In genomic region chr1:220808501-220809186, GRCh38 we compare ENCODE assay signal across 20 cellular contexts. TPM values are rescaled to one million over a fixed set of nuclear protein-coding genes. Genes with fewer than 3 reads are reported as not detected.
DNase-seq lines count a peak whose midpoint lies in the region; ATAC-seq and TF ChIP-seq lines count a peak whose summit lies in the region.
"Had no signal": no experiment of that assay in that cellular context is flagged by ENCODE, and none has a peak within 500 bp of the region (broad histone marks: within the 10 kb centered on the region; RNA-seq: fewer than 3 reads in every experiment).

No MANE protein-coding gene starts in this region.

- H3K27ac ChIP-seq in aorta (ENCODE audit: low read depth in 1 of 2, low read length in 2 of 2): no peak overlapping the region
- H3K27ac ChIP-seq: A549, thoracic aorta had no signal

- peaks cover 10% of the 10 kb centered on the region for H3K27me3 Mint-ChIP-seq in activated CD8-positive, alpha-beta memory T cell treated with anti-CD3 and anti-CD28 coated beads, Interleukin-2, amount 10 ng/mL, durations not matched to agents 7 days and 5 days
- H3K27me3 Mint-ChIP-seq in activated T-cell treated with anti-CD3 and anti-CD28 coated beads, Interleukin-2, amount 50 U/mL, for 72 hours (ENCODE audit: low read depth): peaks cover 26% of the 10 kb centered on the region

- H3K36me3 ChIP-seq in aorta (ENCODE audit: control insufficient read depth in 1 of 2, insufficient read depth in 2 of 2, low read length in 1 of 2): no peaks in the 10 kb centered on the region
- H3K36me3 ChIP-seq: thoracic aorta had no signal

- H3K4me3 ChIP-seq in astrocyte of the spinal cord (ENCODE audit: low read depth, low read length): no peak overlapping the region
- H3K4me3 ChIP-seq in aorta (ENCODE audit: low read length in 2 of 2): no peak overlapping the region
- H3K4me3 ChIP-seq: A549, K562, thoracic aorta had no signal

- no peaks in the 10 kb centered on the region for H3K36me3 Mint-ChIP-seq in activated CD8-positive, alpha-beta memory T cell treated with anti-CD3 and anti-CD28 coated beads, Interleukin-2, amount 10 ng/mL, durations not matched to agents 7 days and 5 days
- no peaks in the 10 kb centered on the region for H3K36me3 Mint-ChIP-seq in activated T-cell treated with anti-CD3 and anti-CD28 coated beads, Interleukin-2, amount 50 U/mL, for 72 hours (ENCODE audit: insufficient read depth in 2 of 2)
- H3K36me3 Mint-ChIP-seq: CD4-positive, alpha-beta memory T cell had no signal

- in situ Hi-C loops in astrocyte of the spinal cord (cut with HindIII; ENCODE audit: low sequenced_read_pairs): no loop called here

- peak; percentile 9 for DNase-seq in activated CD8-positive, alpha-beta memory T cell treated with anti-CD3 and anti-CD28 coated beads, Interleukin-2, amount 10 ng/mL, durations not matched to agents 7 days and 5 days
- no peak for DNase-seq in activated CD8-positive, alpha-beta memory T cell treated with anti-CD3 and anti-CD28 coated beads for 24 hours
- DNase-seq in astrocyte of the spinal cord (ENCODE audit: low read depth, low spot score): peak; percentile 36
- DNase-seq in medulla oblongata (ENCODE audit: extremely low spot score): peak; percentile 17
- DNase-seq in smooth muscle cell of the brain vasculature (ENCODE audit: low read depth, low spot score): peak; percentile 45
- no peak for DNase-seq in activated T-cell treated with anti-CD3 and anti-CD28 coated beads, Interleukin-2, amount 50 U/mL, for 72 hours
- no peak for DNase-seq in aorta
- DNase-seq: activated naive CD4-positive, alpha-beta T cell; CD4-positive, alpha-beta memory T cell; effector memory CD4-positive, alpha-beta T cell; midbrain; NCI-H1092 treated with DMSO at 0.1 percent for 48 hours; NCI-H345; posterior cingulate gyrus had no signal

- no peak overlapping the region for H3K27ac Mint-ChIP-seq in activated CD8-positive, alpha-beta memory T cell treated with anti-CD3 and anti-CD28 coated beads, Interleukin-2, amount 10 ng/mL, durations not matched to agents 7 days and 5 days
- no peak overlapping the region for H3K27ac Mint-ChIP-seq in activated T-cell treated with anti-CD3 and anti-CD28 coated beads, Interleukin-2, amount 50 U/mL, for 72 hours
- H3K27ac Mint-ChIP-seq: CD4-positive, alpha-beta memory T cell; WTC11 had no signal

- no peak overlapping the region for H3K4me3 Mint-ChIP-seq in activated CD8-positive, alpha-beta memory T cell treated with anti-CD3 and anti-CD28 coated beads, Interleukin-2, amount 10 ng/mL, durations not matched to agents 7 days and 5 days
- H3K4me3 Mint-ChIP-seq in activated T-cell treated with anti-CD3 and anti-CD28 coated beads, Interleukin-2, amount 50 U/mL, for 72 hours: no peak overlapping the region
- H3K4me3 Mint-ChIP-seq: CD4-positive, alpha-beta memory T cell; WTC11 had no signal

- no peak for ATAC-seq in activated CD8-positive, alpha-beta memory T cell treated with anti-CD3 and anti-CD28 coated beads, Interleukin-2, amount 10 ng/mL, durations not matched to agents 7 days and 5 days
- ATAC-seq in HG02798 (IDR thresholded peaks at IDR 0.05; ENCODE audit: poor library complexity, unreplicated experiment) (no peak), aorta (ENCODE audit: low FRiP score) (no peak)
- ATAC-seq in activated T-cell treated with anti-CD3 and anti-CD28 coated beads, Interleukin-2, amount 50 U/mL, for 72 hours (replicated peaks in 1 of 2): no peak
- ATAC-seq: A549, K562, WTC11 had no signal

- H3K9me3 ChIP-seq in aorta (ENCODE audit: control insufficient read depth, low read length): no peaks in the 10 kb centered on the region
- H3K9me3 ChIP-seq: A549, thoracic aorta had no signal

- TF ChIP-seq CTCF in astrocyte of the spinal cord (IDR thresholded peaks at IDR 0.05; ENCODE audit: low read depth, low read length): no peak

- no peaks in the 10 kb centered on the region for H3K27me3 ChIP-seq in aorta (ENCODE audit: control insufficient read depth in 1 of 2, insufficient read depth in 2 of 2, low read length in 1 of 2)

- intact Hi-C loops in aorta (cut with DNase I): loop anchor here (5.0 kb wide), 2 partner anchors 69 to 629 kb away; partner anchors contain the start of gene HLX (in 1 of the 2)

- CTCF ChIA-PET in activated CD8-positive, alpha-beta memory T cell treated with anti-CD3 and anti-CD28 coated beads, Interleukin-2, amount 10 ng/mL, durations not matched to agents 7 days and 5 days (lab: Charles Lee): interaction anchor here (2.2 kb wide), 1 partner anchor 395 kb away, joined by 12 read pairs; no protein-coding TSS in a partner anchor

- H3K9me3 Mint-ChIP-seq in activated CD8-positive, alpha-beta memory T cell treated with anti-CD3 and anti-CD28 coated beads, Interleukin-2, amount 10 ng/mL, durations not matched to agents 7 days and 5 days (ENCODE audit: low read depth): no peaks in the 10 kb centered on the region
- H3K9me3 Mint-ChIP-seq in activated T-cell treated with anti-CD3 and anti-CD28 coated beads, Interleukin-2, amount 50 U/mL, for 72 hours: no peaks in the 10 kb centered on the region
- H3K9me3 Mint-ChIP-seq: CD4-positive, alpha-beta memory T cell; WTC11 had no signal

- no peaks in the 10 kb centered on the region for H3K4me1 ChIP-seq in aorta (ENCODE audit: control insufficient read depth in 1 of 2, insufficient read depth in 2 of 2, low read length in 2 of 2)
- H3K4me1 ChIP-seq: A549 had no signal

- WGBS in aorta, 2 donors: 84 to 85% methylated on average over 9 of the region's 9 CpGs

- H3K4me1 Mint-ChIP-seq in activated CD8-positive, alpha-beta memory T cell treated with anti-CD3 and anti-CD28 coated beads, Interleukin-2, amount 10 ng/mL, durations not matched to agents 7 days and 5 days: peaks cover 6% of the 10 kb centered on the region
- peaks cover 6% of the 10 kb centered on the region for H3K4me1 Mint-ChIP-seq in activated T-cell treated with anti-CD3 and anti-CD28 coated beads, Interleukin-2, amount 50 U/mL, for 72 hours (ENCODE audit: low read depth)

RNA-seq across cellular contexts. Expression of gene MTARC1, which starts 21.9 kb away (rescaled TPM):
- not detected for total RNA-seq in activated CD8-positive, alpha-beta memory T cell treated with anti-CD3 and anti-CD28 coated beads, Interleukin-2, amount 10 ng/mL, durations not matched to agents 7 days and 5 days
- not detected for total RNA-seq in activated T-cell treated with anti-CD3 and anti-CD28 coated beads, Interleukin-2, amount 50 U/mL, for 72 hours
- total RNA-seq in aorta: 1 to 10 TPM; 8.1 to 9.9 TPM
- 1 to 10 TPM; 1.3 to 4.8 TPM for polyA plus RNA-seq in aorta
- total RNA-seq: CD4-positive, alpha-beta memory T cell; G401 had no signal
- polyA plus RNA-seq: CD4-positive, alpha-beta memory T cell had no signal

Comparison
In these comparisons a context has a peak if more than half of its experiments do, and no peak if none do; other contexts are left out.
1. DNase-seq: peak in activated CD8-positive, alpha-beta memory T cell treated with anti-CD3 and anti-CD28 coated beads, Interleukin-2, amount 10 ng/mL, durations not matched to agents 7 days and 5 days (single experiment), astrocyte of the spinal cord (single experiment), medulla oblongata (single experiment) and smooth muscle cell of the brain vasculature (single experiment); none in activated CD8-positive, alpha-beta memory T cell treated with anti-CD3 and anti-CD28 coated beads for 24 hours (single experiment), activated T-cell treated with anti-CD3 and anti-CD28 coated beads, Interleukin-2, amount 50 U/mL, for 72 hours (0 of 2) and aorta (0 of 2).
2. RNA of gene MTARC1, which starts 21.9 kb away (total RNA-seq): 8.1 to 9.9 TPM in aorta; not detected in activated CD8-positive, alpha-beta memory T cell treated with anti-CD3 and anti-CD28 coated beads, Interleukin-2, amount 10 ng/mL, durations not matched to agents 7 days and 5 days and not detected in activated T-cell treated with anti-CD3 and anti-CD28 coated beads, Interleukin-2, amount 50 U/mL, for 72 hours; every median in the first group is over 4 times any median in the second.